Comparison of ENCODE assay signal across 8 cellular contexts in the genomic region with DNA sequence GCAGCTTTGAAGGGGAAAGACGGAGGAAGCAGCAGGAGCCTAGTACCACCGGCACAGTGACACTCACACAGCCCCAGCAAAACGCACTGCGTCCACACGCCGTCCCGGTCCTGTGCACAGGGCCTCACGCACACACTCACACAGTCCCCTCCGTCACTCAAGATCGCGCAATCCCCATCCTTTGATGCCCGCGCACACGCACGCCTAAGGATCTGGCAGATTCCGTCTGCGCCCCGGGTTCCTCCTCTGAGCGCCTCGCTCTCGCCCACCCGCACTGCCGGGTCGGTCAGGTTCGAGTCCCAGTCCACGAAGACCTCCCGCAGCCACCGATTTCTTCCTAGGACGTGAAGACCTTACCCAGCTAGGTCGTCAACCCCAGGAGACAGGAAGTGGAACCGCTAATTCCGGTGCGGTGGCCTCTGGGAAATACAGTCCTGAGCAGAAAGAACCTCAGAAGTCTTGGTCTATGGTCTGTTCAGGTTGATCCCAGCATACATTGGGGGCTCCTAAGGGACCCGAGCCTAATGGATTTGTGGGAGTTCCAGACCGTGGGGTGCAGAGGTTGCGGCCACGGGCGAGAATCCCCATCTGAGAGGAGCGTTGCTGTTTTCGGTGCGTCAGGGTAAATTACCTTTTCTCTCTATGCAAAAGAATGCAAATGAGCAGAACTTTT. TPM values are rescaled to one million over a fixed set of nuclear protein-coding genes. Genes with fewer than 3 reads are reported as not detected.
DNase-seq lines count a peak whose midpoint lies in the region; ATAC-seq, FAIRE-seq and TF ChIP-seq lines count a peak whose summit lies in the region.

A gene (minus strand): TSS at position 400 of the 673 bp plus-strand sequence. CDS start 5,899 bp downstream, outside the sequence.

- H3K4me3 Mint-ChIP-seq in Calu3 (ENCODE audit: low read depth, unreplicated experiment) = peak within 1 kb of the TSS; percentile 99

- FAIRE-seq in frontal cortex (lab: Jason Lieb, UNC) = no peak

- intact Hi-C loops in Calu3 (cut with micrococcal nuclease; ENCODE audit: unreplicated experiment) = no loop called here

- peak; percentile 80 for ATAC-seq in GM21529 (IDR thresholded peaks at IDR 0.05; ENCODE audit: unreplicated experiment)

- peak within 1 kb of the TSS; percentile 77 for H3K27ac Mint-ChIP-seq in Calu3 (ENCODE audit: unreplicated experiment)

- peak within 1 kb of the TSS; percentile 67 for H3K4me3 ChIP-seq in neuron (ENCODE audit: low read length)

- H3K4me1 ChIP-seq in neuron (ENCODE audit: insufficient read depth, low read length) = peaks cover 17% of the 10 kb centered on the region

- no peaks in the 10 kb centered on the region for H3K27me3 ChIP-seq in neuron (ENCODE audit: insufficient read depth, low read length)

- H2AFZ ChIP-seq in neuron (ENCODE audit: low read depth, low read length) = peak within 1 kb of the TSS; percentile 89

- peaks cover 21% of the 10 kb centered on the region for H3K36me3 Mint-ChIP-seq in Calu3 (ENCODE audit: insufficient read depth, unreplicated experiment)

- peaks cover 17% of the 10 kb centered on the region for H3K9me3 Mint-ChIP-seq in Calu3 (ENCODE audit: low read depth, unreplicated experiment)

- DNase-seq in Calu3 (peak; percentile 69), Kasumi-1 (lab: John Stamatoyannopoulos, UW) (peak; percentile 81 to 85), SHP77 (lab: John Stamatoyannopoulos, UW) (peak; percentile 76 to 88), frontal cortex (ENCODE audit: low spot score in 2 of 2) (peak; percentile 23 to 50), stromal cell of bone marrow (ENCODE audit: low read depth) (peak; percentile 18)
- peak; percentile 89 for DNase-seq in activated effector memory CD4-positive, alpha-beta T cell treated with anti-CD3 and anti-CD28 coated beads, Interleukin-2, amount 50 U/mL, for 16 hours

- H3K36me3 ChIP-seq in neuron (ENCODE audit: insufficient read depth, low read length) = no peaks in the 10 kb centered on the region

- H3K4me1 Mint-ChIP-seq in Calu3 (ENCODE audit: low read depth, unreplicated experiment) = peaks cover 17% of the 10 kb centered on the region

- H3K27me3 Mint-ChIP-seq in Calu3 (ENCODE audit: unreplicated experiment) = no peaks in the 10 kb centered on the region

- TF ChIP-seq CTCF in Calu3 (IDR thresholded peaks at IDR 0.05; ENCODE audit: unreplicated experiment) = no peak

- TSS peak; percentile 15 for BruUV-seq in Calu3 (replicated peaks; lab: Mats Ljungman, UMichigan)

- H3K9me3 ChIP-seq in neuron (ENCODE audit: low read length) = peaks cover 13% of the 10 kb centered on the region

- CTCF ChIA-PET in Calu3 (lab: Charles Lee) = interaction anchor here (1.0 to 1.1 kb wide), 2 partner anchors 40 to 85 kb away, joined by 3 read pairs; no protein-coding TSS in a partner anchor

RNA-seq across cellular contexts. Expression of the gene that starts here (rescaled TPM):
- total RNA-seq in Calu3 (2022) (30.2 and 37.8 TPM in 2 replicates), frontal cortex (35.5 TPM)

Comparison
In these comparisons a context has a peak if more than half of its experiments do, and no peak if none do; other contexts are left out.
1. Peak in every context shown above with its lines: DNase-seq, ATAC-seq and H3K4me3 ChIP-seq.
2. DNase-seq: peak in every context shown above with its lines; median percentile 89 in activated effector memory CD4-positive, alpha-beta T cell treated with anti-CD3 and anti-CD28 coated beads, Interleukin-2, amount 50 U/mL, for 16 hours; 83 in Kasumi-1; 82 in SHP77; 69 in Calu3; 36 in frontal cortex; 18 in stromal cell of bone marrow.